In genomic region chr1:233750139-233750538, GRCh38 we compare ENCODE assay signal across 28 cellular contexts.
"Had no signal": no experiment of that assay in that cellular context is flagged by ENCODE, and none has a peak within 500 bp of the region (broad histone marks: within the 10 kb centered on the region; RNA-seq: fewer than 3 reads in every experiment).

No MANE protein-coding gene starts in this region.

- H3K27me3 ChIP-seq: colonic mucosa, gastrocnemius medialis, heart right ventricle, left lung had no signal

- H3K4me3 Mint-ChIP-seq: dendritic cell treated with granulocyte-macrophage colony-stimulating factor and Interleukin-4, amounts not matched to agents 40 ng/mL and 50 ng/mL, for 4 days; effector memory CD8-positive, alpha-beta T cell; endodermal cell; mesothelial cell of epicardium; naive B cell had no signal

- H3K36me3 Mint-ChIP-seq: mesothelial cell of epicardium, naive B cell had no signal

- H3K4me3 ChIP-seq: colonic mucosa, esophagus squamous epithelium, gastrocnemius medialis, heart right ventricle, left lung, lower lobe of right lung, mucosa of descending colon had no signal

- H3K4me1 Mint-ChIP-seq: endodermal cell, naive B cell had no signal

- FAIRE-seq: endometrium, islet of Langerhans, keratinocyte had no signal

- H3K27me3 Mint-ChIP-seq: dendritic cell treated with granulocyte-macrophage colony-stimulating factor and Interleukin-4, amounts not matched to agents 40 ng/mL and 50 ng/mL, for 4 days had no signal

- ATAC-seq: effector memory CD8-positive, alpha-beta T cell; esophagus mucosa; gastrocnemius medialis; heart right ventricle; left cardiac atrium; left lung; left ventricle myocardium superior; lower lobe of right lung; mucosa of descending colon had no signal

- DNase-seq: colonic mucosa; cortex of kidney; effector CD8-positive, alpha-beta T cell; effector memory CD8-positive, alpha-beta T cell; endodermal cell; erythroblast; esophagus squamous epithelium; foreskin fibroblast; foreskin melanocyte; gastrocnemius medialis; glutamatergic neuron; head of caudate nucleus; heart right ventricle; hippocampal formation; left cardiac atrium; left lung; left ventricle myocardium superior; lower lobe of right lung; mesenchymal stem cell; mucosa of descending colon; naive B cell had no signal

- H3K27ac Mint-ChIP-seq: dendritic cell treated with granulocyte-macrophage colony-stimulating factor and Interleukin-4, amounts not matched to agents 40 ng/mL and 50 ng/mL, for 4 days; effector memory CD8-positive, alpha-beta T cell; endodermal cell; mesothelial cell of epicardium; naive B cell had no signal

- H3K4me1 ChIP-seq: colonic mucosa, esophagus squamous epithelium, gastrocnemius medialis, heart right ventricle, left lung, lower lobe of right lung had no signal

- H3K9me3 ChIP-seq: colonic mucosa, gastrocnemius medialis, left lung, lower lobe of right lung, mucosa of descending colon had no signal

- H3K9me3 Mint-ChIP-seq: dendritic cell treated with granulocyte-macrophage colony-stimulating factor and Interleukin-4, amounts not matched to agents 40 ng/mL and 50 ng/mL, for 4 days; effector memory CD8-positive, alpha-beta T cell; mesothelial cell of epicardium had no signal

- H3K36me3 ChIP-seq: colonic mucosa, esophagus squamous epithelium, gastrocnemius medialis, heart right ventricle, left lung, lower lobe of right lung had no signal

- H3K27ac ChIP-seq: colonic mucosa, epithelial cell of prostate, esophagus squamous epithelium, gastrocnemius medialis, heart right ventricle, left lung, lower lobe of right lung had no signal
